In the genomic region with DNA sequence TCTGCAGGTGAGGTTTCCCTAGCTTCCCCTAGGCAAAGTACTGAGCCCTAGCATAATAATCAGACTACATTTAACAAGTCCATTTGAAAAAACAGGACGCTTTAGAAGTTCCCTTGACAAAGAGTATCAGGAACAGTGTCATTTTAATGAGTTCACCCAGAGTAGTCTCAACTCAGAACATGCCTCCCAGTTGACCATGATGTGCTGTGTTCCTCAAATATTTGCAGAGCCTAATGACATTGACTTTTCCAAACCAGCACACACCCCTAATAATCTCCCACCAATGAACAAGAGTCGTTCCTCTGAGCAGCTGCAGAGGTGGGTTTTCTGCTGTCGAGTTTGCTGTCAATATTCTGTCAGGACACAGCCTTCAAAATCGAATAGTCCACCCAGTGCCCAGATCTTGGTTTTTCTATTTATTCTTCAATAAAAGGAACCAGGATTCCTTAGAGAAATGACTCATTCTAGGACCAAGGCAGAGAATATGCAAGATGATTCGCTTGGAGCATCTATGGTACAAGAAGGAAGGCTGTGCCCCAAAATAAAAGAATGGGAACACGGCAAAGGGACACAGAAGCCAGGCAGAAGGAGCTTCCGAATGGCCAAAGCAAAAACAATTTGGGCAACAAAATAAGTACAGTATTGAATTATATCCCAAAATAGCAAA, we compare ENCODE assay signal across 1 cellular context.
TF ChIP-seq lines count a peak whose summit lies in the region.

No MANE protein-coding gene starts in this region.

TF ChIP-seq in SK-N-SH treated with all-trans-retinoic acid at 6 μM for 48 hours, 23 proteins besides CTCF, POLR2A, EP300 and RAD21 (continued from another document):
- TF ChIP-seq, protein P1, sequence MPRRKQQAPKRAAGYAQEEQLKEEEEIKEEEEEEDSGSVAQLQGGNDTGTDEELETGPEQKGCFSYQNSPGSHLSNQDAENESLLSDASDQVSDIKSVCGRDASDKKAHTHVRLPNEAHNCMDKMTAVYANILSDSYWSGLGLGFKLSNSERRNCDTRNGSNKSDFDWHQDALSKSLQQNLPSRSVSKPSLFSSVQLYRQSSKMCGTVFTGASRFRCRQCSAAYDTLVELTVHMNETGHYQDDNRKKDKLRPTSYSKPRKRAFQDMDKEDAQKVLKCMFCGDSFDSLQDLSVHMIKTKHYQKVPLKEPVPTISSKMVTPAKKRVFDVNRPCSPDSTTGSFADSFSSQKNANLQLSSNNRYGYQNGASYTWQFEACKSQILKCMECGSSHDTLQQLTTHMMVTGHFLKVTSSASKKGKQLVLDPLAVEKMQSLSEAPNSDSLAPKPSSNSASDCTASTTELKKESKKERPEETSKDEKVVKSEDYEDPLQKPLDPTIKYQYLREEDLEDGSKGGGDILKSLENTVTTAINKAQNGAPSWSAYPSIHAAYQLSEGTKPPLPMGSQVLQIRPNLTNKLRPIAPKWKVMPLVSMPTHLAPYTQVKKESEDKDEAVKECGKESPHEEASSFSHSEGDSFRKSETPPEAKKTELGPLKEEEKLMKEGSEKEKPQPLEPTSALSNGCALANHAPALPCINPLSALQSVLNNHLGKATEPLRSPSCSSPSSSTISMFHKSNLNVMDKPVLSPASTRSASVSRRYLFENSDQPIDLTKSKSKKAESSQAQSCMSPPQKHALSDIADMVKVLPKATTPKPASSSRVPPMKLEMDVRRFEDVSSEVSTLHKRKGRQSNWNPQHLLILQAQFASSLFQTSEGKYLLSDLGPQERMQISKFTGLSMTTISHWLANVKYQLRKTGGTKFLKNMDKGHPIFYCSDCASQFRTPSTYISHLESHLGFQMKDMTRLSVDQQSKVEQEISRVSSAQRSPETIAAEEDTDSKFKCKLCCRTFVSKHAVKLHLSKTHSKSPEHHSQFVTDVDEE (CRISPR knock-in tag; IDR thresholded peaks at IDR 0.05) = no peak
- TF ChIP-seq ZNF565 (CRISPR knock-in tag; conservative IDR thresholded peaks at IDR 0.05; ENCODE audit: low read depth) (no peak), ZFP3 (CRISPR knock-in tag; IDR thresholded peaks at IDR 0.05) (no peak), PPARA (CRISPR knock-in tag; IDR thresholded peaks at IDR 0.05; ENCODE audit: borderline replicate concordance) (no peak), ZC3H10 (CRISPR knock-in tag; IDR thresholded peaks at IDR 0.05) (no peak)
- TF ChIP-seq, protein P2, sequence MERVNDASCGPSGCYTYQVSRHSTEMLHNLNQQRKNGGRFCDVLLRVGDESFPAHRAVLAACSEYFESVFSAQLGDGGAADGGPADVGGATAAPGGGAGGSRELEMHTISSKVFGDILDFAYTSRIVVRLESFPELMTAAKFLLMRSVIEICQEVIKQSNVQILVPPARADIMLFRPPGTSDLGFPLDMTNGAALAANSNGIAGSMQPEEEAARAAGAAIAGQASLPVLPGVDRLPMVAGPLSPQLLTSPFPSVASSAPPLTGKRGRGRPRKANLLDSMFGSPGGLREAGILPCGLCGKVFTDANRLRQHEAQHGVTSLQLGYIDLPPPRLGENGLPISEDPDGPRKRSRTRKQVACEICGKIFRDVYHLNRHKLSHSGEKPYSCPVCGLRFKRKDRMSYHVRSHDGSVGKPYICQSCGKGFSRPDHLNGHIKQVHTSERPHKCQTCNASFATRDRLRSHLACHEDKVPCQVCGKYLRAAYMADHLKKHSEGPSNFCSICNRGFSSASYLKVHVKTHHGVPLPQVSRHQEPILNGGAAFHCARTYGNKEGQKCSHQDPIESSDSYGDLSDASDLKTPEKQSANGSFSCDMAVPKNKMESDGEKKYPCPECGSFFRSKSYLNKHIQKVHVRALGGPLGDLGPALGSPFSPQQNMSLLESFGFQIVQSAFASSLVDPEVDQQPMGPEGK (CRISPR knock-in tag; IDR thresholded peaks at IDR 0.05; ENCODE audit: borderline replicate concordance) = no peak
TF ChIP-seq in SK-N-SH treated with all-trans-retinoic acid at 6 μM for 48 hours: peak in this region for 0.
